8 cellular contexts compared by ENCODE assay signal in the genomic region with DNA sequence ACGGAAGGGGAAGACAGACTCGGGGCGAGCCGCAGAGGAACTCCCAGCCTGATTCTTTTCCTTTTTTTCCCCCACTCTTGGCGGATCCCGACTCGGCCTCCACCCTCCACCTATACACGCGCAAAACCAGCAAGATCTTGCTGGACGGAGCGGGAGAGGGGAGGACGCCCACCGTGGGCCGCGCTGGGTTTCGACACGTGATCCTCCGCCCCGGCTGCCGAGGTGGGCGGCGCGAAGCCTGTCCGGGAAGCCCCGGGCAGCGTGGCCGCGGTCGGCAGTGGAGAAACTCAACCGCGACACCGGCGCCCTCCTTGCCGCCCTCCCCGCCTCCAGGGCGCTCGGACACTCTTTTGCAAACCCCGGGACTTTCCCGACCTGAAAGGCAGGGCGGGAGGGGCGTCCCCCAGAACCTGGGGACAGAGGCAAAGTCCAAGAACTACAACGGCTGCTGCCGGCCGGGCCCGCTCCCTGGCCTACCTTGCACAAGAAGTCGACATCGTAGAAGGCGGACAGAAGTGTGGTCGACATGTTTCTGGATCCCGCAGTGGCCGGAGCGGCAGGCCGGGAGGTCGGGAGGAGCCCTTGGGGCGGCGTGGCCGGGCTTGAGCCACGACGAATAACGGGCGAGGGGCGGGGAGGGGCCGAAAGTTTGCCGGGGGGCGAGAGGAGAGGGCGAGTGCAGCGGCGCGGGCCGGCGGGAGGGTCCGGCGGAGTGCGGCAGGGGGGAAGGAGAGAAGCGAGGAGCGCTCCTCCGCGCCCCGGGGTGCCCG.
DNase-seq lines count a peak whose midpoint lies in the region; TF ChIP-seq lines count a peak whose summit lies in the region.

No MANE protein-coding gene starts in this region.

- H3K9me3 ChIP-seq in HEK293 (ENCODE audit: control insufficient read depth, insufficient read depth, low read depth, low read length) = no peaks in the 10 kb centered on the region

- peaks cover 5% of the 10 kb centered on the region for H3K4me1 ChIP-seq in HEK293 (ENCODE audit: control insufficient read depth, insufficient read depth, low read length)

- CTCF ChIA-PET in HEK293 (lab: Yijun Ruan, JAX) = interaction anchor here (0.5 to 4.8 kb wide), 6 partner anchors 99 to 399 kb away, joined by 3 to 106 read pairs (median 5); no protein-coding TSS in a partner anchor

- DNase-seq in DMS153 treated with DMSO at 0.1 percent for 48 hours (lab: John Stamatoyannopoulos, UW; ENCODE audit: unreplicated experiment) = peak; percentile 29
- DNase-seq in DMS153 (lab: John Stamatoyannopoulos, UW) = no peak
- DNase-seq in NCI-H1105 (lab: John Stamatoyannopoulos, UW) = peak; percentile 32
- peak; percentile 26 to 30 for DNase-seq in activated CD4-positive, alpha-beta T cell treated with anti-CD3 and anti-CD28 coated beads, Interleukin-2, amount 50 U/mL, for 4 hours
- DNase-seq in effector CD4-positive, alpha-beta T cell = peak; percentile 41
- DNase-seq in medulla oblongata (ENCODE audit: extremely low spot score) = peak; percentile 58
- peak; percentile 63 for DNase-seq in stimulated activated CD8-positive, alpha-beta memory T cell treated with anti-CD3 and anti-CD28 coated beads, Interleukin-12 subunit alpha, Interleukin-12 subunit beta, amount 100 ng/mL, for 4 hours (ENCODE audit: low read depth)

- TF ChIP-seq CTCF in HEK293 (tag by site-specific recombination; IDR thresholded peaks at IDR 0.05) = no peak

- peak overlapping the region; percentile 97 for H3K27ac ChIP-seq in HEK293 (ENCODE audit: extremely low read depth, low read depth, low read length)

- peak overlapping the region; percentile 85 for H3K4me3 ChIP-seq in HEK293 (ENCODE audit: low read depth, low read length)

- POLR2A ChIA-PET in HEK293 (lab: Yijun Ruan, JAX) = interaction anchor here (0.6 to 1.8 kb wide), 21 partner anchors 8 to 788 kb away, joined by 3 to 14 read pairs (median 6); no protein-coding TSS in a partner anchor

- peaks cover 3 to 45% of the 10 kb centered on the region in 2 experiments; a peak in 2 of 3 replicates for H3K36me3 ChIP-seq in HEK293 (ENCODE audit: control insufficient read depth in 2 of 2, insufficient read depth in 1 of 2, low read length in 2 of 2)

TF ChIP-seq in HEK293, 187 proteins besides CTCF, POLR2A, EP300 and RAD21 (continues in another document):
- TF ChIP-seq, protein P1, sequence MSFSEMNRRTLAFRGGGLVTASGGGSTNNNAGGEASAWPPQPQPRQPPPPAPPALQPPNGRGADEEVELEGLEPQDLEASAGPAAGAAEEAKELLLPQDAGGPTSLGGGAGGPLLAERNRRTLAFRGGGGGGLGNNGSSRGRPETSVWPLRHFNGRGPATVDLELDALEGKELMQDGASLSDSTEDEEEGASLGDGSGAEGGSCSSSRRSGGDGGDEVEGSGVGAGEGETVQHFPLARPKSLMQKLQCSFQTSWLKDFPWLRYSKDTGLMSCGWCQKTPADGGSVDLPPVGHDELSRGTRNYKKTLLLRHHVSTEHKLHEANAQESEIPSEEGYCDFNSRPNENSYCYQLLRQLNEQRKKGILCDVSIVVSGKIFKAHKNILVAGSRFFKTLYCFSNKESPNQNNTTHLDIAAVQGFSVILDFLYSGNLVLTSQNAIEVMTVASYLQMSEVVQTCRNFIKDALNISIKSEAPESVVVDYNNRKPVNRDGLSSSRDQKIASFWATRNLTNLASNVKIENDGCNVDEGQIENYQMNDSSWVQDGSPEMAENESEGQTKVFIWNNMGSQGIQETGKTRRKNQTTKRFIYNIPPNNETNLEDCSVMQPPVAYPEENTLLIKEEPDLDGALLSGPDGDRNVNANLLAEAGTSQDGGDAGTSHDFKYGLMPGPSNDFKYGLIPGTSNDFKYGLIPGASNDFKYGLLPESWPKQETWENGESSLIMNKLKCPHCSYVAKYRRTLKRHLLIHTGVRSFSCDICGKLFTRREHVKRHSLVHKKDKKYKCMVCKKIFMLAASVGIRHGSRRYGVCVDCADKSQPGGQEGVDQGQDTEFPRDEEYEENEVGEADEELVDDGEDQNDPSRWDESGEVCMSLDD (tag by site-specific recombination; IDR thresholded peaks at IDR 0.05) = peak; percentile 36; the same call in 1 of the 2 replicates
- TF ChIP-seq, protein P2, sequence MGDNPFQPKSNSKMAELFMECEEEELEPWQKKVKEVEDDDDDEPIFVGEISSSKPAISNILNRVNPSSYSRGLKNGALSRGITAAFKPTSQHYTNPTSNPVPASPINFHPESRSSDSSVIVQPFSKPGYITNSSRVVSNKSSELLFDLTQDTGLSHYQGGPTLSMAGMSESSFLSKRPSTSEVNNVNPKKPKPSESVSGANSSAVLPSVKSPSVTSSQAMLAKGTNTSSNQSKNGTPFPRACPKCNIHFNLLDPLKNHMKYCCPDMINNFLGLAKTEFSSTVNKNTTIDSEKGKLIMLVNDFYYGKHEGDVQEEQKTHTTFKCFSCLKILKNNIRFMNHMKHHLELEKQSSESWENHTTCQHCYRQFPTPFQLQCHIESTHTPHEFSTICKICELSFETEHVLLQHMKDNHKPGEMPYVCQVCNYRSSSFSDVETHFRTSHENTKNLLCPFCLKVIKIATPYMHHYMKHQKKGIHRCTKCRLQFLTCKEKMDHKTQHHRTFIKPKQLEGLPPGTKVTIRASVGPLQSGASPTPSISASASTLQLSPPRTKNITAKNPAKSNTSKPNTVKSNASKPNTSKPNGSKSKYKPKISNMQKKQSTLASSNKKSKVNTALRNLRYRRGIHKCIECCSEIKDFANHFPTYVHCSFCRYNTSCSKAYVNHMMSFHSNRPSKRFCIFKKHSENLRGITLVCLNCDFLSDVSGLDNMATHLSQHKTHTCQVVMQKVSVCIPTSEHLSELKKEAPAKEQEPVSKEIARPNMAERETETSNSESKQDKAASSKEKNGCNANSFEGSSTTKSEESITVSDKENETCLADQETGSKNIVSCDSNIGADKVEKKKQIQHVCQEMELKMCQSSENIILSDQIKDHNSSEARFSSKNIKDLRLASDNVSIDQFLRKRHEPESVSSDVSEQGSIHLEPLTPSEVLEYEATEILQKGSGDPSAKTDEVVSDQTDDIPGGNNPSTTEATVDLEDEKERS (tag by site-specific recombination; IDR thresholded peaks at IDR 0.05) = no peak
- peak; percentile 63; the same call in 1 of the 2 replicates for TF ChIP-seq ZEB2 (tag by site-specific recombination; IDR thresholded peaks at IDR 0.05)
- TF ChIP-seq ZNF324 (tag by site-specific recombination; IDR thresholded peaks at IDR 0.05) = 0 out of 2 replicates have a peak, but pooled peaks have one; percentile 22
- TF ChIP-seq ZNF510 (tag by site-specific recombination; IDR thresholded peaks at IDR 0.05; ENCODE audit: insufficient replicate concordance) = no peak
- TF ChIP-seq GLIS2 (tag by site-specific recombination; IDR thresholded peaks at IDR 0.05) = peak; percentile 76
- TF ChIP-seq KLF8 (tag by site-specific recombination; IDR thresholded peaks at IDR 0.05) = peak; percentile 82
- TF ChIP-seq KLF16 (tag by site-specific recombination; IDR thresholded peaks at IDR 0.05) = 0 out of 2 replicates have a peak, but pooled peaks have one; percentile 13
- TF ChIP-seq ZNF707 (tag by site-specific recombination; IDR thresholded peaks at IDR 0.05) = no peak
- TF ChIP-seq ZNF2 (tag by site-specific recombination; IDR thresholded peaks at IDR 0.05) = 0 out of 2 replicates have a peak, but pooled peaks have one; percentile 46
- TF ChIP-seq, protein P3, sequence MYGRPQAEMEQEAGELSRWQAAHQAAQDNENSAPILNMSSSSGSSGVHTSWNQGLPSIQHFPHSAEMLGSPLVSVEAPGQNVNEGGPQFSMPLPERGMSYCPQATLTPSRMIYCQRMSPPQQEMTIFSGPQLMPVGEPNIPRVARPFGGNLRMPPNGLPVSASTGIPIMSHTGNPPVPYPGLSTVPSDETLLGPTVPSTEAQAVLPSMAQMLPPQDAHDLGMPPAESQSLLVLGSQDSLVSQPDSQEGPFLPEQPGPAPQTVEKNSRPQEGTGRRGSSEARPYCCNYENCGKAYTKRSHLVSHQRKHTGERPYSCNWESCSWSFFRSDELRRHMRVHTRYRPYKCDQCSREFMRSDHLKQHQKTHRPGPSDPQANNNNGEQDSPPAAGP (tag by site-specific recombination; IDR thresholded peaks at IDR 0.05) = peak; percentile 45; the same call in 1 of the 2 replicates
- TF ChIP-seq SP2 (tag by site-specific recombination; IDR thresholded peaks at IDR 0.05) = peak; percentile 61
- peak; percentile 93 for TF ChIP-seq ZFHX2 (tag by site-specific recombination; conservative IDR thresholded peaks at IDR 0.05)
- peak; percentile 58; the same call in 1 of the 2 replicates for TF ChIP-seq GLI4 (tag by site-specific recombination; IDR thresholded peaks at IDR 0.05)
- TF ChIP-seq, protein P4, sequence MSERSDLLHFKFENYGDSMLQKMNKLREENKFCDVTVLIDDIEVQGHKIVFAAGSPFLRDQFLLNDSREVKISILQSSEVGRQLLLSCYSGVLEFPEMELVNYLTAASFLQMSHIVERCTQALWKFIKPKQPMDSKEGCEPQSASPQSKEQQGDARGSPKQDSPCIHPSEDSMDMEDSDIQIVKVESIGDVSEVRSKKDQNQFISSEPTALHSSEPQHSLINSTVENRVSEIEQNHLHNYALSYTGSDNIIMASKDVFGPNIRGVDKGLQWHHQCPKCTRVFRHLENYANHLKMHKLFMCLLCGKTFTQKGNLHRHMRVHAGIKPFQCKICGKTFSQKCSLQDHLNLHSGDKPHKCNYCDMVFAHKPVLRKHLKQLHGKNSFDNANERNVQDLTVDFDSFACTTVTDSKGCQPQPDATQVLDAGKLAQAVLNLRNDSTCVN (tag by site-specific recombination; optimal IDR thresholded peaks at IDR 0.05) = peak; percentile 66
- peak; percentile 14; the same call in 1 of the 2 replicates for TF ChIP-seq KLF1 (tag by site-specific recombination; IDR thresholded peaks at IDR 0.05)
- TF ChIP-seq ZNF138 (tag by site-specific recombination; IDR thresholded peaks at IDR 0.05; ENCODE audit: borderline replicate concordance) = no peak
- TF ChIP-seq, protein P5, sequence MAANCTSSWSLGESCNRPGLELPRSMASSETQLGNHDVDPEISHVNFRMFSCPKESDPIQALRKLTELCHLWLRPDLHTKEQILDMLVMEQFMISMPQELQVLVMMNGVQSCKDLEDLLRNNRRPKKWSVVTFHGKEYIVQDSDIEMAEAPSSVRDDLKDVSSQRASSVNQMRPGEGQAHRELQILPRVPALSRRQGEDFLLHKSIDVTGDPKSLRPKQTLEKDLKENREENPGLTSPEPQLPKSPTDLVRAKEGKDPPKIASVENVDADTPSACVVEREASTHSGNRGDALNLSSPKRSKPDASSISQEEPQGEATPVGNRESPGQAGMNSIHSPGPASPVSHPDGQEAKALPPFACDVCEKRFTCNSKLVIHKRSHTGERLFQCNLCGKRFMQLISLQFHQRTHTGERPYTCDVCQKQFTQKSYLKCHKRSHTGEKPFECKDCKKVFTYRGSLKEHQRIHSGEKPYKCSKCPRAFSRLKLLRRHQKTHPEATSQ (tag by site-specific recombination; IDR thresholded peaks at IDR 0.05) = peak; percentile 10; the same call in 1 of the 2 replicates
- TF ChIP-seq ZNF366 (tag by site-specific recombination; conservative IDR thresholded peaks at IDR 0.05) = 0 out of 2 replicates have a peak, but pooled peaks have one; percentile 20
